Comparison of ENCODE assay signal across 8 cellular contexts in genomic region chr5:172771439-172772111, GRCh38. TPM values are rescaled to one million over a fixed set of nuclear protein-coding genes. Genes with fewer than 3 reads are reported as not detected.
A peak's percentile ranks its signal among the peaks of the same experiment; 100 is the strongest.
DNase-seq lines count a peak whose midpoint lies in the region; ATAC-seq, FAIRE-seq and TF ChIP-seq lines count a peak whose summit lies in the region.

No MANE protein-coding gene starts in this region.

- peaks cover 60% of the 10 kb centered on the region for H3K4me1 Mint-ChIP-seq in activated naive CD4-positive, alpha-beta T cell treated with anti-CD3 and anti-CD28 coated beads for 36 hours (ENCODE audit: low read depth)

- H3K9me3 Mint-ChIP-seq in activated naive CD4-positive, alpha-beta T cell treated with anti-CD3 and anti-CD28 coated beads for 36 hours = no peaks in the 10 kb centered on the region

- H3K4me3 ChIP-seq in coronary artery (peak overlapping the region; percentile 86), mononuclear cell (ENCODE audit: low read length) (peak overlapping the region; percentile 62)

- no peak for TF ChIP-seq POLR2A in H54 (IDR thresholded peaks at IDR 0.05; ENCODE audit: low read depth, low read length)

- H3K4me3 Mint-ChIP-seq in activated naive CD4-positive, alpha-beta T cell treated with anti-CD3 and anti-CD28 coated beads for 36 hours = peak overlapping the region; percentile 90

- H3K36me3 Mint-ChIP-seq in activated naive CD4-positive, alpha-beta T cell treated with anti-CD3 and anti-CD28 coated beads for 36 hours (ENCODE audit: low read depth) = peaks cover 14% of the 10 kb centered on the region

- TF ChIP-seq CTCF in coronary artery (IDR thresholded peaks at IDR 0.05) = no peak

- no peaks in the 10 kb centered on the region for H3K27me3 ChIP-seq in mononuclear cell (ENCODE audit: insufficient read depth, low read length)

- intact Hi-C loops in activated naive CD4-positive, alpha-beta T cell treated with anti-CD3 and anti-CD28 coated beads for 36 hours (cut with micrococcal nuclease) = loop anchor here (1.0 to 10.0 kb wide), 10 partner anchors 36 to 1113 kb away; partner anchors contain the start of genes BOD1, CPEB4, RPL26L1 and STC2

- no peaks in the 10 kb centered on the region for H3K27me3 Mint-ChIP-seq in activated naive CD4-positive, alpha-beta T cell treated with anti-CD3 and anti-CD28 coated beads for 36 hours (ENCODE audit: low read depth)

- H3K27ac Mint-ChIP-seq in activated naive CD4-positive, alpha-beta T cell treated with anti-CD3 and anti-CD28 coated beads for 36 hours = peak overlapping the region; percentile 93

- ATAC-seq in HG02852 (IDR thresholded peaks at IDR 0.05; ENCODE audit: unreplicated experiment) = no peak

- H3K9me3 ChIP-seq in mononuclear cell (ENCODE audit: low read depth, low read length) = no peaks in the 10 kb centered on the region

- DNase-seq in activated naive CD4-positive, alpha-beta T cell treated with anti-CD3 and anti-CD28 coated beads for 36 hours = peak; percentile 45
- DNase-seq in activated naive CD4-positive, alpha-beta T cell treated with anti-CD3 and anti-CD28 coated beads, Interleukin-2, amount 50 U/mL, for 16 hours = no peak
- DNase-seq in RPMI7951 (ENCODE audit: low read depth) (peak; percentile 46), coronary artery (ENCODE audit: low spot score) (no peak), H54 (ENCODE audit: insufficient read length, low spot score) (no peak), amniotic stem cell (lab: John Stamatoyannopoulos, UW) (no peak)

- peaks cover 74% of the 10 kb centered on the region for H3K4me1 ChIP-seq in mononuclear cell (ENCODE audit: insufficient read depth, low read length)

- CTCF ChIA-PET in activated naive CD4-positive, alpha-beta T cell treated with anti-CD3 and anti-CD28 coated beads for 36 hours (lab: Charles Lee) = interaction anchor here (0.6 to 2.6 kb wide), 20 partner anchors 7 to 206 kb away, joined by 3 to 14 read pairs (median 4); no protein-coding TSS in a partner anchor

- FAIRE-seq in H54 (lab: Jason Lieb, UNC) = no peak

- H3K27ac ChIP-seq in coronary artery = peak overlapping the region; percentile 93 to 98

RNA-seq across cellular contexts. Expression of gene DUSP1, which starts 0.6 kb away (rescaled TPM):
- 1 to 10 TPM; 7.0 to 7.3 TPM for total RNA-seq in activated naive CD4-positive, alpha-beta T cell treated with anti-CD3 and anti-CD28 coated beads for 36 hours
- total RNA-seq in RPMI7951 (2014; rRNA removed; shearing (Covaris generic)) = 9.7 TPM in 2 replicates
- total RNA-seq in mononuclear cell = 3,538 TPM

Comparison
In these comparisons a context has a peak if more than half of its experiments do, and no peak if none do; other contexts are left out.
1. DNase-seq: peak in activated naive CD4-positive, alpha-beta T cell treated with anti-CD3 and anti-CD28 coated beads for 36 hours (single experiment) and RPMI7951 (single experiment); none in activated naive CD4-positive, alpha-beta T cell treated with anti-CD3 and anti-CD28 coated beads, Interleukin-2, amount 50 U/mL, for 16 hours (single experiment), coronary artery (single experiment), H54 (single experiment) and amniotic stem cell (single experiment).
2. RNA of gene DUSP1, which starts 0.6 kb away (total RNA-seq): 3,538 TPM in mononuclear cell (single experiment); 9.7 TPM in RPMI7951 and 7.0 to 7.3 TPM in activated naive CD4-positive, alpha-beta T cell treated with anti-CD3 and anti-CD28 coated beads for 36 hours; every median in the first group is over 100 times any median in the second.